ENCODE assay signal across 18 cellular contexts in the genomic region with DNA sequence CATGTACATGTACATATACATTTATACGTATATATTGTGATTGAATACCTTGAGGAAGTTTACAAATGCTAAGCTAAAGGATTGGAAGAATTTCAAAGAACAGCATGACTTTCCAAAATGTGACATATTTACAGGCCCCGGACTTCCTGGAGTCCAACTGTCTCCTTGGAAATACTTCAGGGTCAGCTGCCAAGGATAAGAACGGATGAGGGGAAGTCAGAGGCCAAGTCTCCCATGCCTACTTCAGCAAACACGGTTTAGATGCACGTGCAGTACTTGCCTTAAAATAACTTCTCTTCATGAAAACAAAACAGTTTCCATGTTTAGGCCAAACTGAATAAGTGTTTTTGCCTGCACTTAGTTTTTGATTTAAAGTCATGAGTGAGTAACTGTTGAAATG.
DNase-seq lines count a peak whose midpoint lies in the region; ATAC-seq and TF ChIP-seq lines count a peak whose summit lies in the region.
"Had no signal": no experiment of that assay in that cellular context is flagged by ENCODE, and none has a peak within 500 bp of the region (broad histone marks: within the 10 kb centered on the region; RNA-seq: fewer than 3 reads in every experiment).

No MANE protein-coding gene starts in this region.

- no peak overlapping the region for H3K27ac Mint-ChIP-seq in MCF 10A (ENCODE audit: low read depth, unreplicated experiment)
- H3K27ac Mint-ChIP-seq: CD8-positive, alpha-beta T cell had no signal

- no TSS peak for BruUV-seq in MCF 10A (replicated peaks; lab: Mats Ljungman, UMichigan)

- H3K36me3 ChIP-seq in left ventricle myocardium inferior, result no peaks in the 10 kb centered on the region
- H3K36me3 ChIP-seq: BLaER1 had no signal

- H3K9me3 ChIP-seq in left ventricle myocardium inferior (replicated peaks), result no peaks in the 10 kb centered on the region
- H3K9me3 ChIP-seq: BLaER1 had no signal

- CTCF ChIA-PET in MCF 10A (lab: Yijun Ruan, JAX), result interaction anchor here (0.5 to 3.4 kb wide), 2 partner anchors 72 to 278 kb away, joined by 3 to 16 read pairs; no protein-coding TSS in a partner anchor

- peak overlapping the region; percentile 18 for H3K27ac ChIP-seq in left ventricle myocardium inferior (replicated peaks)
- H3K27ac ChIP-seq: BLaER1, GM23248, KMS-11 had no signal

- H3K27me3 Mint-ChIP-seq in MCF 10A (ENCODE audit: insufficient read depth, unreplicated experiment), result no peaks in the 10 kb centered on the region

- no peak overlapping the region for H3K4me3 Mint-ChIP-seq in MCF 10A (ENCODE audit: unreplicated experiment)
- H3K4me3 Mint-ChIP-seq: CD8-positive, alpha-beta T cell had no signal

- peaks cover 7% of the 10 kb centered on the region for H3K4me1 Mint-ChIP-seq in MCF 10A (ENCODE audit: insufficient read depth, unreplicated experiment)

- no peak overlapping the region for H3K4me3 ChIP-seq in left ventricle myocardium inferior
- no peak overlapping the region for H3K4me3 ChIP-seq in choroid plexus epithelial cell (ENCODE audit: low read depth, low read length)
- H3K4me3 ChIP-seq: BLaER1, GM23248 had no signal

- DNase-seq in left ventricle myocardium inferior (no peak), Right ventricle myocardium superior (no peak), choroid plexus epithelial cell (ENCODE audit: low read depth) (peak; percentile 30), left kidney (ENCODE audit: low read depth, low spot score) (peak; percentile 25), MCF 10A (ENCODE audit: unreplicated experiment) (no peak), nucleus accumbens (lab: John Stamatoyannopoulos, UW) (no peak), medulla oblongata (ENCODE audit: extremely low spot score) (no peak)
- DNase-seq: CD8-positive, alpha-beta T cell; DMS79; GM23248; MM.1S; NCI-H1092 treated with DMSO at 0.1 percent for 48 hours; NCI-H510A treated with DMSO at 0.1 percent for 48 hours; NCI-H82 had no signal

- intact Hi-C loops in left ventricle myocardium inferior (cut with micrococcal nuclease), result no loop called here
- intact Hi-C loops in Right ventricle myocardium superior (cut with DNase I), result no loop called here
- intact Hi-C loops in MCF 10A (cut with micrococcal nuclease), result no loop called here

- no peaks in the 10 kb centered on the region for H3K9me3 Mint-ChIP-seq in MCF 10A (ENCODE audit: unreplicated experiment)
- H3K9me3 Mint-ChIP-seq: CD8-positive, alpha-beta T cell had no signal

- peaks cover 33% of the 10 kb centered on the region for H3K36me3 Mint-ChIP-seq in MCF 10A (ENCODE audit: insufficient read depth, unreplicated experiment)

- TF ChIP-seq CTCF in left ventricle myocardium inferior (IDR thresholded peaks at IDR 0.05; ENCODE audit: borderline replicate concordance), result no peak
- TF ChIP-seq CTCF in choroid plexus epithelial cell (conservative IDR thresholded peaks at IDR 0.05; ENCODE audit: low read depth, low read length), result no peak
- TF ChIP-seq CTCF in MCF 10A (IDR thresholded peaks at IDR 0.05; ENCODE audit: unreplicated experiment), result no peak

- POLR2A ChIA-PET in MCF 10A (lab: Yijun Ruan, JAX), result interaction anchor here (1.2 kb wide), 1 partner anchor 277 kb away, joined by 3 read pairs; no protein-coding TSS in a partner anchor

- H3K4me1 ChIP-seq in left ventricle myocardium inferior, result peaks cover 17% of the 10 kb centered on the region
- H3K4me1 ChIP-seq: BLaER1 had no signal

- ATAC-seq in Right ventricle myocardium superior (ENCODE audit: poor library complexity) (no peak), HG03520 (IDR thresholded peaks at IDR 0.05; ENCODE audit: unreplicated experiment) (no peak)
- ATAC-seq: CD8-positive, alpha-beta T cell; Panc1 had no signal

- no peaks in the 10 kb centered on the region for H3K27me3 ChIP-seq in left ventricle myocardium inferior (ENCODE audit: low read depth)
- H3K27me3 ChIP-seq: BLaER1 had no signal

Comparison
In these comparisons a context has a peak if more than half of its experiments do, and no peak if none do; other contexts are left out.
1. DNase-seq: peak in choroid plexus epithelial cell (single experiment) and left kidney (single experiment); none in left ventricle myocardium inferior (single experiment), Right ventricle myocardium superior (single experiment), MCF 10A (single experiment), nucleus accumbens (0 of 56) and medulla oblongata (single experiment).